8 cellular contexts compared by ENCODE assay signal in genomic region chr5:956941-957729, GRCh38. TPM values are rescaled to one million over a fixed set of nuclear protein-coding genes. Genes with fewer than 3 reads are reported as not detected.
DNase-seq lines count a peak whose midpoint lies in the region; ATAC-seq, FAIRE-seq and TF ChIP-seq lines count a peak whose summit lies in the region.

No MANE protein-coding gene starts in this region.

- H3K4me2 ChIP-seq in GM12878 (ENCODE audit: control insufficient read depth, insufficient read depth), result peak overlapping the region; percentile 39

- no TSS peak for BruUV-seq in GM12878 (replicated peaks; lab: Mats Ljungman, UMichigan)

- DNase-seq in GOT3 (lab: John Stamatoyannopoulos, UW), result peak; percentile 75
- DNase-seq in MV-4-11 (lab: John Stamatoyannopoulos, UW), result peak; percentile 95
- no peak for DNase-seq in GM12878 (ENCODE audit: low read depth, low spot score)
- no peak for DNase-seq in left lung
- peak; percentile 57 for DNase-seq in stromal cell of bone marrow (ENCODE audit: low read depth)
- DNase-seq in midbrain (lab: John Stamatoyannopoulos, UW), result no peak
- DNase-seq in NCI-H774 (lab: John Stamatoyannopoulos, UW), result no peak

- TF ChIP-seq CTCF in GM12874 (IDR thresholded peaks at IDR 0.05; ENCODE audit: insufficient read depth, low read depth, low read length), result peak; percentile 55
- peak; percentile 12 to 35 (median 14); a peak in 3 of 6 replicates for TF ChIP-seq CTCF in GM12878 (IDR thresholded peaks at IDR 0.05 in 2 of 3, conservative IDR thresholded peaks at IDR 0.05 in 1 of 3; ENCODE audit: control insufficient read depth in 2 of 3, extremely low read depth in 1 of 3, insufficient read depth in 1 of 3, low read depth in 3 of 3, low read length in 3 of 3)
- no peak for TF ChIP-seq CTCF in left lung (IDR thresholded peaks at IDR 0.05)

- WGBS in GM12878 (ENCODE audit: insufficient coverage, insufficient replicate concordance, low lambda C conversion rate, missing lambda C conversion rate), result 3% methylated on average over 25 of the region's 25 CpGs

- intact Hi-C loops in GM12878 (cut with micrococcal nuclease; ENCODE audit: unreplicated experiment) (no loop called here), left lung (cut with DNase I) (no loop called here)

- no peak for TF ChIP-seq POLR2A in GM12878 (IDR thresholded peaks at IDR 0.05; ENCODE audit: low read depth, low read length)

- H3K4me3 ChIP-seq in GM12878 (no peak overlapping the region), left lung (no peak overlapping the region)

- H4K20me1 ChIP-seq in GM12878 (ENCODE audit: control insufficient read depth, insufficient read depth), result no peaks in the 10 kb centered on the region

- H3K9me3 ChIP-seq in GM12878 (replicated peaks; ENCODE audit: control insufficient read depth, insufficient read depth, low read length) (no peaks in the 10 kb centered on the region), left lung (no peaks in the 10 kb centered on the region)

- TF ChIP-seq RAD21 in GM12878 (IDR thresholded peaks at IDR 0.05; ENCODE audit: insufficient read depth, low read depth, low read length), result no peak

- SMC1A ChIA-PET in GM12878 (lab: Charles Lee; ENCODE audit: uncharacterized antibody, unreplicated experiment), result no interaction called here

- FAIRE-seq in GM12878 (lab: Jason Lieb, UNC), result no peak

- H3K27ac ChIP-seq in GM12878 (ENCODE audit: control insufficient read depth, insufficient read depth), result no peak overlapping the region
- H3K27ac ChIP-seq in left lung, result peak overlapping the region; percentile 19 to 28

- in situ Hi-C loops in GM12878 (cut with MboI), result no loop called here

- H3K36me3 ChIP-seq in GM12878 (ENCODE audit: control insufficient read depth in 2 of 2, insufficient read depth in 2 of 2, low read length in 1 of 2), result no peaks in the 10 kb centered on the region
- H3K36me3 ChIP-seq in left lung, result no peaks in the 10 kb centered on the region

- H3K27me3 ChIP-seq in GM12878 (replicated peaks in 1 of 2; ENCODE audit: control insufficient read depth in 2 of 2, insufficient read depth in 2 of 2, low read length in 1 of 2) (peaks cover 0 to 4% of the 10 kb centered on the region in 2 experiments; a peak in 2 of 4 replicates), left lung (peaks cover 0 to 36% of the 10 kb centered on the region in 2 donors)

- POLR2A ChIA-PET in GM12878 (lab: Charles Lee), result no interaction called here

- CTCF ChIA-PET in GM12878 (lab: Yijun Ruan, JAX), result no interaction called here

- 0 out of 4 replicates have a peak, but pooled peaks of 1 of the 2 experiments have one; percentile 10 for TF ChIP-seq EP300 in GM12878 (IDR thresholded peaks at IDR 0.05; ENCODE audit: borderline replicate concordance in 1 of 2, control insufficient read depth in 1 of 2, low read depth in 2 of 2, low read length in 2 of 2)

- H3K4me1 ChIP-seq in GM12878 (ENCODE audit: control insufficient read depth, insufficient read depth, low read length), result peaks cover 13% of the 10 kb centered on the region
- peaks cover 22 to 23% of the 10 kb centered on the region in 2 donors for H3K4me1 ChIP-seq in left lung

- H3K9ac ChIP-seq in GM12878 (ENCODE audit: control insufficient read depth, insufficient read depth, low read length), result no peak overlapping the region

- peak; percentile 85 for ATAC-seq in GM12878
- ATAC-seq in left lung, result peak; percentile 51

- no peaks in the 10 kb centered on the region for H3K79me2 ChIP-seq in GM12878 (ENCODE audit: control insufficient read depth, insufficient read depth, low read length)

- RAD21 ChIA-PET in GM12878 (lab: Charles Lee; ENCODE audit: unreplicated experiment), result interaction anchor here (0.8 kb wide), 1 partner anchor 16 kb away, joined by 3 read pairs; no protein-coding TSS in a partner anchor

- H2AFZ ChIP-seq in GM12878 (ENCODE audit: control insufficient read depth, low read depth, low read length), result no peak overlapping the region

TF ChIP-seq in GM12878, 131 proteins besides CTCF, POLR2A, EP300 and RAD21 (continues in another document):
- peak; percentile 76 for TF ChIP-seq IKZF1 (conservative IDR thresholded peaks at IDR 0.05)
- peak; percentile 64 for TF ChIP-seq MEF2B (IDR thresholded peaks at IDR 0.05; ENCODE audit: partially characterized antibody, poor library complexity, severe bottlenecking)
- TF ChIP-seq MAX (IDR thresholded peaks at IDR 0.05; ENCODE audit: low read depth, low read length), result no peak
- TF ChIP-seq ZBTB33 (IDR thresholded peaks at IDR 0.05), result no peak
- peak; percentile 42; the same call in 1 of the 2 replicates for TF ChIP-seq MTA3 (IDR thresholded peaks at IDR 0.05; ENCODE audit: borderline replicate concordance, low read length)
- no peak for TF ChIP-seq ZNF592 (IDR thresholded peaks at IDR 0.05)
- peak; percentile 96 for TF ChIP-seq NR2F1 (conservative IDR thresholded peaks at IDR 0.05)
- TF ChIP-seq MTA2 (IDR thresholded peaks at IDR 0.05; ENCODE audit: low read depth), result peak; percentile 46; the same call in 1 of the 2 replicates
- peak; percentile 61 for TF ChIP-seq FOXM1 (IDR thresholded peaks at IDR 0.05; ENCODE audit: low read depth, low read length)

RNA-seq across cellular contexts. Expression of gene NKD2, which starts 51.5 kb away (rescaled TPM):
- total RNA-seq in GM12878 (2013; cell fraction: nucleolus; rRNA removed), result 0.54 and 1.0 TPM in 2 replicates
- total RNA-seq in GM12878 (2014; rRNA removed) (not detected in 2 replicates), GM12878 (2014; rRNA removed; fragmentation: Illumina TruSeq; extraction: Trizol) (not detected in 2 replicates), GM12878 (2021) (0.13 and 0.26 TPM in 2 replicates), left lung (10 to 100 TPM; 31.6 to 61.5 TPM)
- 0.18 TPM for polyA plus RNA-seq in GM12878 (2011; ENCODE audit: low read depth)
- polyA plus RNA-seq in GM12878 (2011; rRNA removed) (not detected in 2 replicates), GM12878 (2014; fragmentation: Illumina TruSeq; extraction: Trizol) (not detected in 2 replicates), GM12878 (2014; fragmentation: Nextera tagmentation; extraction: Ambion mirVana) (not detected), GM12878 (2014; rRNA removed) (0.13 TPM in 1 of 2 replicates, not detected in the other), GM12878 (2016; fragmentation: Nextera tagmentation; extraction: Ambion mirVana) (under 1 TPM; 0.20 to 0.83 TPM)
- polyA plus RNA-seq in GM12878 (2011; cell fraction: cytosol; rRNA removed), result not detected in 2 replicates
- polyA plus RNA-seq in GM12878 (2011; cell fraction: nucleus; rRNA removed), result not detected in 2 replicates
- 0.67 and 0.89 TPM in 2 replicates for polyA plus RNA-seq in GM12878 (2012)
- not detected in 2 replicates for polyA minus RNA-seq in GM12878 (2011; rRNA and poly(A)+ RNA removed)
- polyA minus RNA-seq in GM12878 (2011; cell fraction: cytosol; rRNA and poly(A)+ RNA removed), result not detected in 2 replicates
- polyA minus RNA-seq in GM12878 (2011; cell fraction: nucleus; rRNA and poly(A)+ RNA removed), result not detected in 2 replicates

Comparison
In these comparisons a context has a peak if more than half of its experiments do, and no peak if none do; other contexts are left out.
1. CTCF ChIP-seq: peak in GM12874 (single experiment) and GM12878 (3 of 3); none in left lung (0 of 2).
2. DNase-seq: peak in GOT3 (single experiment), MV-4-11 (single experiment) and stromal cell of bone marrow (single experiment); none in GM12878 (single experiment), left lung (0 of 2), midbrain (single experiment) and NCI-H774 (single experiment).
3. RNA of gene NKD2, which starts 51.5 kb away (total RNA-seq): 31.6 to 61.5 TPM in left lung; 0.13 to 1.0 TPM in GM12878; every median in the first group is over 10 times any median in the second.